16 cellular contexts compared by ENCODE assay signal in genomic region chr3:46985588-46985987, GRCh38. TPM values are rescaled to one million over a fixed set of nuclear protein-coding genes. Genes with fewer than 3 reads are reported as not detected.
A peak's percentile ranks its signal among the peaks of the same experiment; 100 is the strongest.
DNase-seq lines count a peak whose midpoint lies in the region; ATAC-seq and TF ChIP-seq lines count a peak whose summit lies in the region.
"Had no signal": no experiment of that assay in that cellular context is flagged by ENCODE, and none has a peak within 500 bp of the region (broad histone marks: within the 10 kb centered on the region; RNA-seq: fewer than 3 reads in every experiment).

No MANE protein-coding gene starts in this region.

- DNase-seq in activated CD4-positive, alpha-beta T cell treated with anti-CD3 and anti-CD28 coated beads, Interleukin-2, amount 10 ng/mL, durations not matched to agents 24 days and 14 days, result no peak
- no peak for DNase-seq in activated CD4-positive, alpha-beta T cell treated with anti-CD3 and anti-CD28 coated beads, Interleukin-2, amount 50 U/mL, for 1 hour
- DNase-seq in epithelial cell of prostate (ENCODE audit: low read depth, low spot score) (no peak), psoas muscle (peak; percentile 4 to 36), NCI-H2081 (lab: John Stamatoyannopoulos, UW) (no peak)
- DNase-seq in stimulated activated CD4-positive, alpha-beta T cell treated with anti-CD3 and anti-CD28 coated beads, Interleukin-1b, Interleukin-23, amount 100 ng/mL, for 48 hours, result no peak
- no peak for DNase-seq in stimulated activated naive CD8-positive, alpha-beta T cell treated with anti-CD3 and anti-CD28 coated beads, Interleukin-15, Interleukin-2, amounts not matched to agents 100 U/mL and 50 U/mL, for 24 hours
- DNase-seq: activated naive CD4-positive, alpha-beta T cell treated with Interleukin-2 at 50 U/mL for 16 hours; IMR-90; NCI-H2107 had no signal

- peaks cover 24% of the 10 kb centered on the region for H3K36me3 Mint-ChIP-seq in activated CD4-positive, alpha-beta T cell treated with anti-CD3 and anti-CD28 coated beads, Interleukin-2, amount 10 ng/mL, durations not matched to agents 24 days and 14 days (ENCODE audit: low read depth)

- H3K4me3 ChIP-seq in Loucy (ENCODE audit: low read length, poor library complexity, severe bottlenecking), result no peak overlapping the region
- no peak overlapping the region for H3K4me3 ChIP-seq in psoas muscle
- H3K4me3 ChIP-seq: dorsolateral prefrontal cortex, mucosa of descending colon, pancreas, Peyer's patch had no signal

- peaks cover 95% of the 10 kb centered on the region for H3K79me2 ChIP-seq in Loucy (ENCODE audit: insufficient read depth, low read length)

- H3K9me3 ChIP-seq in Loucy (ENCODE audit: insufficient read depth, low read depth, low read length), result no peaks in the 10 kb centered on the region
- H3K9me3 ChIP-seq in psoas muscle, result no peaks in the 10 kb centered on the region
- H3K9me3 ChIP-seq: mucosa of descending colon, pancreas, Peyer's patch had no signal

- no peaks in the 10 kb centered on the region for H3K9me2 ChIP-seq in Loucy (replicated peaks; ENCODE audit: low read depth, low read length)

- H4K20me1 ChIP-seq in Loucy (ENCODE audit: insufficient read depth, low read length, poor library complexity, severe bottlenecking), result no peaks in the 10 kb centered on the region

- no peaks in the 10 kb centered on the region for H3K9me3 Mint-ChIP-seq in activated CD4-positive, alpha-beta T cell treated with anti-CD3 and anti-CD28 coated beads, Interleukin-2, amount 10 ng/mL, durations not matched to agents 24 days and 14 days

- peaks cover 87% of the 10 kb centered on the region for H3K4me1 ChIP-seq in Loucy (ENCODE audit: insufficient read depth, low read length, poor library complexity, severe bottlenecking)
- no peaks in the 10 kb centered on the region for H3K4me1 ChIP-seq in psoas muscle

- no peak overlapping the region for H3K4me3 Mint-ChIP-seq in activated CD4-positive, alpha-beta T cell treated with anti-CD3 and anti-CD28 coated beads, Interleukin-2, amount 10 ng/mL, durations not matched to agents 24 days and 14 days

- peak overlapping the region; percentile 93 for H3K4me2 ChIP-seq in Loucy (ENCODE audit: low read depth, low read length, poor library complexity, severe bottlenecking)

- no peak for ATAC-seq in psoas muscle
- no peak for ATAC-seq in stimulated activated naive CD8-positive, alpha-beta T cell treated with anti-CD3 and anti-CD28 coated beads, Interleukin-15, Interleukin-2, amounts not matched to agents 100 U/mL and 50 U/mL, for 24 hours
- ATAC-seq: pancreas had no signal

- intact Hi-C loops in activated CD4-positive, alpha-beta T cell treated with anti-CD3 and anti-CD28 coated beads, Interleukin-2, amount 10 ng/mL, durations not matched to agents 24 days and 14 days (cut with micrococcal nuclease), result no loop called here
- intact Hi-C loops in psoas muscle (cut with DNase I), result no loop called here

- TF ChIP-seq CTCF in Loucy (conservative IDR thresholded peaks at IDR 0.05; ENCODE audit: low read length), result no peak
- TF ChIP-seq CTCF in psoas muscle (IDR thresholded peaks at IDR 0.05), result no peak

- peak overlapping the region; percentile 40 for H3K27ac ChIP-seq in epithelial cell of prostate
- no peak overlapping the region for H3K27ac ChIP-seq in psoas muscle
- H3K27ac ChIP-seq: dorsolateral prefrontal cortex, pancreas, VCaP had no signal

- H2AFZ ChIP-seq in Loucy (ENCODE audit: low read length), result no peak overlapping the region

- peak overlapping the region; percentile 97 for H3K27ac Mint-ChIP-seq in activated CD4-positive, alpha-beta T cell treated with anti-CD3 and anti-CD28 coated beads, Interleukin-2, amount 10 ng/mL, durations not matched to agents 24 days and 14 days

- H3K9ac ChIP-seq in Loucy (ENCODE audit: low read depth, low read length, poor library complexity, severe bottlenecking), result peak overlapping the region; percentile 73

- no peaks in the 10 kb centered on the region for H3F3A ChIP-seq in Loucy (ENCODE audit: low read depth)

- H3K4me1 Mint-ChIP-seq in activated CD4-positive, alpha-beta T cell treated with anti-CD3 and anti-CD28 coated beads, Interleukin-2, amount 10 ng/mL, durations not matched to agents 24 days and 14 days, result peaks cover 79% of the 10 kb centered on the region

- no peaks in the 10 kb centered on the region for H3K27me3 Mint-ChIP-seq in activated CD4-positive, alpha-beta T cell treated with anti-CD3 and anti-CD28 coated beads, Interleukin-2, amount 10 ng/mL, durations not matched to agents 24 days and 14 days

- H3K36me3 ChIP-seq in Loucy (ENCODE audit: insufficient read depth, low read length) (no peaks in the 10 kb centered on the region; the same call in 1 of the 2 replicates), psoas muscle (ENCODE audit: insufficient read depth in 1 of 2, low read depth in 1 of 2) (no peaks in the 10 kb centered on the region)

- WGBS in psoas muscle, 3 donors, result 83 to 98% (median 95%) methylated on average over 5 of the region's 5 CpGs

- H3K27me3 ChIP-seq in Loucy (ENCODE audit: insufficient read depth, low read length, poor library complexity, severe bottlenecking), result no peaks in the 10 kb centered on the region
- H3K27me3 ChIP-seq in psoas muscle (ENCODE audit: insufficient read depth in 3 of 3, low read length in 2 of 3), result no peaks in the 10 kb centered on the region
- H3K27me3 ChIP-seq: dorsolateral prefrontal cortex, pancreas, Peyer's patch had no signal

RNA-seq across cellular contexts. Expression of gene NBEAL2, which starts 6.1 kb away (rescaled TPM):
- total RNA-seq in activated CD4-positive, alpha-beta T cell treated with anti-CD3 and anti-CD28 coated beads, Interleukin-2, amount 10 ng/mL, durations not matched to agents 24 days and 14 days, result 115 and 119 TPM in 2 replicates
- 10 to 100 TPM in 1 of 4 donors, 1 to 10 TPM in 3; 7.3 to 11.2 (median 7.7) TPM for total RNA-seq in psoas muscle
- polyA plus RNA-seq in psoas muscle, result 10 to 100 TPM in 1 of 3 donors, 1 to 10 TPM in 2; 5.4 to 13.0 (median 6.4) TPM

RNA-seq across cellular contexts. Expression of gene CCDC12, which starts 9.0 kb away (rescaled TPM):
- 55.3 and 66.2 TPM in 2 replicates for total RNA-seq in activated CD4-positive, alpha-beta T cell treated with anti-CD3 and anti-CD28 coated beads, Interleukin-2, amount 10 ng/mL, durations not matched to agents 24 days and 14 days
- 10 to 100 TPM; 25.1 to 36.4 (median 34.9) TPM for total RNA-seq in psoas muscle
- 10 to 100 TPM; 47.0 to 69.8 (median 55.5) TPM for polyA plus RNA-seq in psoas muscle

Comparison
In these comparisons a context has a peak if more than half of its experiments do, and no peak if none do; other contexts are left out.
1. DNase-seq: peak in psoas muscle (2 of 2); none in activated CD4-positive, alpha-beta T cell treated with anti-CD3 and anti-CD28 coated beads, Interleukin-2, amount 10 ng/mL, durations not matched to agents 24 days and 14 days (single experiment), activated CD4-positive, alpha-beta T cell treated with anti-CD3 and anti-CD28 coated beads, Interleukin-2, amount 50 U/mL, for 1 hour (single experiment), epithelial cell of prostate (single experiment), NCI-H2081 (0 of 2), stimulated activated CD4-positive, alpha-beta T cell treated with anti-CD3 and anti-CD28 coated beads, Interleukin-1b, Interleukin-23, amount 100 ng/mL, for 48 hours (single experiment) and stimulated activated naive CD8-positive, alpha-beta T cell treated with anti-CD3 and anti-CD28 coated beads, Interleukin-15, Interleukin-2, amounts not matched to agents 100 U/mL and 50 U/mL, for 24 hours (single experiment).